In the genomic region with DNA sequence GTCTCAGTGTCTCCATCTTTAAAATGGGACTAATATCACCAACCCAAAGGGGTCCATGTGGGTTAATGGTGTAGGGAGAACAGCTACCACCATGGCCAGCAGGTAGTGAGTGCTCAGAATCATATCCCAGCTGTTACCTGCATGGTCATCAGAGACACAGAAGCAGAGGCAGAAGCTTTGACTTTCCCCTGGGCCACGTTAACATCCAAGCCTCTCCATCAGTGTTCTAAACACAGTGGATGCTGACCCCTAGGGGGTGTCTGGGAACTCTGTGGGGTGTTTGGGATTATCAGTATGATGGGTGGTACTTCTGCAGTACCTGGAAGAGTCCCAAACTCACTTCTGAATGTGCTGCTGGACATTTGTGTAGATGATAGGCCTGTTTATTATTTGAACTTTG, we compare ENCODE assay signal across 9 cellular contexts.
DNase-seq lines count a peak whose midpoint lies in the region; ATAC-seq and TF ChIP-seq lines count a peak whose summit lies in the region.
"Had no signal": no experiment of that assay in that cellular context is flagged by ENCODE, and none has a peak within 500 bp of the region (broad histone marks: within the 10 kb centered on the region; RNA-seq: fewer than 3 reads in every experiment).

No MANE protein-coding gene starts in this region.

- DNase-seq in AG04450 (ENCODE audit: low read depth, low spot score) (no peak), astrocyte of the cerebellum (ENCODE audit: low read depth) (no peak), left colon (no peak), globus pallidus (ENCODE audit: low spot score) (no peak), NCI-H446 treated with DMSO at 0.1 percent for 48 hours (lab: John Stamatoyannopoulos, UW) (no peak), MG63 (no peak)
- DNase-seq: stimulated activated CD4-positive, alpha-beta T cell treated with anti-CD3 and anti-CD28 coated beads, Interleukin-1b, Interleukin-23, amount 100 ng/mL, for 48 hours had no signal

- no peaks in the 10 kb centered on the region for H3K36me3 ChIP-seq in MG63

- CTCF ChIA-PET in AG04450 (lab: Charles Lee) = interaction anchor here (0.6 kb wide), 1 partner anchor 222 kb away, joined by 3 read pairs; no protein-coding TSS in a partner anchor

- H3K27me3 ChIP-seq in AG04450 (ENCODE audit: control insufficient read depth, insufficient read depth, low read length) (no peaks in the 10 kb centered on the region), MG63 (no peaks in the 10 kb centered on the region)

- intact Hi-C loops in left colon (cut with DNase I, micrococcal nuclease) = no loop called here

- POLR2A ChIA-PET in AG04450 (lab: Yijun Ruan, JAX) = no interaction called here

- no peak overlapping the region for H3K27ac ChIP-seq in AG04450 (ENCODE audit: low read depth, low read length)

- TF ChIP-seq CTCF in AG04450 (IDR thresholded peaks at IDR 0.05; ENCODE audit: low read depth, low read length) = peak; percentile 42
- peak; percentile 7 for TF ChIP-seq CTCF in astrocyte of the cerebellum (IDR thresholded peaks at IDR 0.05; ENCODE audit: low read depth, low read length, missing control alignments)

- no peak for TF ChIP-seq POLR2A in GM18505 (IDR thresholded peaks at IDR 0.05; ENCODE audit: borderline replicate concordance, extremely low read depth, insufficient read depth, insufficient read length)

- H3K4me3 ChIP-seq in AG04450 (ENCODE audit: low read depth, low read length) = no peak overlapping the region
- no peak overlapping the region for H3K4me3 ChIP-seq in astrocyte of the cerebellum (ENCODE audit: low read depth, low read length)
- H3K4me3 ChIP-seq in MG63 = no peak overlapping the region

- H3K9me3 ChIP-seq in AG04450 (ENCODE audit: control insufficient read depth, insufficient read depth, low read length) (no peaks in the 10 kb centered on the region), MG63 (no peaks in the 10 kb centered on the region)

- in situ Hi-C loops in astrocyte of the cerebellum (cut with HindIII; ENCODE audit: low sequenced_read_pairs) = no loop called here

- ATAC-seq in GM18505 (IDR thresholded peaks at IDR 0.05; ENCODE audit: unreplicated experiment) (peak; percentile 43), HG02885 (IDR thresholded peaks at IDR 0.05; ENCODE audit: poor library complexity, unreplicated experiment) (peak; percentile 74), left colon (no peak)
